Comparison of ENCODE assay signal across 32 cellular contexts in genomic region chr4:77199276-77199675, GRCh38.
"Had no signal": no experiment of that assay in that cellular context is flagged by ENCODE, and none has a peak within 500 bp of the region (broad histone marks: within the 10 kb centered on the region; RNA-seq: fewer than 3 reads in every experiment).

No MANE protein-coding gene starts in this region.

- H3K27ac Mint-ChIP-seq: activated B cell treated with CpG ODN at 0.5 μM for 24 hours; activated CD8-positive, alpha-beta memory T cell treated with anti-CD3 and anti-CD28 coated beads, Interleukin-2, amount 10 ng/mL, durations not matched to agents 7 days and 5 days; activated CD8-positive, alpha-beta T cell treated with anti-CD3 and anti-CD28 coated beads for 36 hours; activated naive CD4-positive, alpha-beta T cell treated with anti-CD3 and anti-CD28 coated beads for 36 hours; activated naive CD4-positive, alpha-beta T cell treated with anti-CD3 and anti-CD28 coated beads, Interleukin-2, amount 50 U/mL, for 24 hours; activated naive CD8-positive, alpha-beta T cell treated with anti-CD3 and anti-CD28 coated beads for 36 hours; activated T-helper 1 cell treated with anti-CD3 and anti-CD28 coated beads, Interleukin-12 subunit alpha, Interleukin-12 subunit beta, Interleukin-2, Interleukin-4 antibody, amounts not matched to agents 30 ng/mL and 10 ng/mL and 1 ng/mL, durations not matched to agents 14 hours and 24 hours and 36 hours; activated T-helper 2 cell treated with anti-CD3 and anti-CD28 coated beads, Interferon-gamma antibody, Interleukin-2, Interleukin-4, amounts not matched to agents 10 μg/mL and 5 μg/mL and 100 μg/mL, durations not matched to agents 14 hours and 24 hours and 36 hours; brain; endodermal cell; T-helper 17 cell; T-helper 2 cell treated with Interferon-gamma antibody and Interleukin-4, amounts not matched to agents 5 μg/mL and 100 μg/mL, for 36 hours had no signal

- H3K27me3 ChIP-seq: ascending aorta, dorsolateral prefrontal cortex, esophagus squamous epithelium, gastroesophageal sphincter had no signal

- H3K36me3 Mint-ChIP-seq: activated CD8-positive, alpha-beta memory T cell treated with anti-CD3 and anti-CD28 coated beads, Interleukin-2, amount 10 ng/mL, durations not matched to agents 7 days and 5 days; activated naive CD4-positive, alpha-beta T cell treated with anti-CD3 and anti-CD28 coated beads, Interleukin-2, amount 50 U/mL, for 24 hours; activated naive CD8-positive, alpha-beta T cell treated with anti-CD3 and anti-CD28 coated beads for 36 hours; brain had no signal

- DNase-seq: activated B cell treated with CpG ODN at 0.5 μM for 24 hours; activated CD4-positive, alpha-beta T cell treated with anti-CD3 and anti-CD28 coated beads for 48 hours; activated CD4-positive, alpha-beta T cell treated with anti-CD3 and anti-CD28 coated beads, Interleukin-2, amount 50 U/mL, for 1 hour; activated CD4-positive, alpha-beta T cell treated with anti-CD3 and anti-CD28 coated beads, Interleukin-2, amount 50 U/mL, for 48 hours; activated CD8-positive, alpha-beta memory T cell treated with anti-CD3 and anti-CD28 coated beads, Interleukin-2, amount 10 ng/mL, durations not matched to agents 7 days and 5 days; activated CD8-positive, alpha-beta memory T cell treated with anti-CD3 and anti-CD28 coated beads, Interleukin-2, amount 50 U/mL, for 4 hours; activated CD8-positive, alpha-beta T cell treated with anti-CD3 and anti-CD28 coated beads for 36 hours; activated effector memory CD4-positive, alpha-beta T cell treated with anti-CD3 and anti-CD28 coated beads, Interleukin-2, amount 50 U/mL, for 16 hours; activated naive CD4-positive, alpha-beta T cell treated with anti-CD3 and anti-CD28 coated beads for 36 hours; activated naive CD8-positive, alpha-beta T cell treated with anti-CD3 and anti-CD28 coated beads for 36 hours; activated T-cell treated with anti-CD3 and anti-CD28 coated beads, Interleukin-2, amount 50 U/mL, for 1 hour; activated T-cell treated with anti-CD3 and anti-CD28 coated beads, Interleukin-2, amount 50 U/mL, for 48 hours; cortex of kidney; dorsolateral prefrontal cortex; effector memory CD4-positive, alpha-beta T cell; endodermal cell; esophagus squamous epithelium; foreskin melanocyte; heart right ventricle; T-helper 1 cell; T-helper 17 cell; T1000; WERI-Rb-1 had no signal

- FAIRE-seq: colon had no signal

- H3K4me3 Mint-ChIP-seq: activated B cell treated with CpG ODN at 0.5 μM for 24 hours; activated CD8-positive, alpha-beta memory T cell treated with anti-CD3 and anti-CD28 coated beads, Interleukin-2, amount 10 ng/mL, durations not matched to agents 7 days and 5 days; activated CD8-positive, alpha-beta T cell treated with anti-CD3 and anti-CD28 coated beads for 36 hours; activated naive CD4-positive, alpha-beta T cell treated with anti-CD3 and anti-CD28 coated beads for 36 hours; activated naive CD4-positive, alpha-beta T cell treated with anti-CD3 and anti-CD28 coated beads, Interleukin-2, amount 50 U/mL, for 24 hours; activated naive CD8-positive, alpha-beta T cell treated with anti-CD3 and anti-CD28 coated beads for 36 hours; activated T-helper 1 cell treated with anti-CD3 and anti-CD28 coated beads, Interleukin-12 subunit alpha, Interleukin-12 subunit beta, Interleukin-2, Interleukin-4 antibody, amounts not matched to agents 30 ng/mL and 10 ng/mL and 1 ng/mL, durations not matched to agents 14 hours and 24 hours and 36 hours; brain; endodermal cell; T-helper 17 cell; T-helper 2 cell treated with Interferon-gamma antibody and Interleukin-4, amounts not matched to agents 5 μg/mL and 100 μg/mL, for 36 hours had no signal

- H3K9me3 Mint-ChIP-seq: activated B cell treated with CpG ODN at 0.5 μM for 24 hours; activated CD8-positive, alpha-beta T cell treated with anti-CD3 and anti-CD28 coated beads for 36 hours; activated naive CD4-positive, alpha-beta T cell treated with anti-CD3 and anti-CD28 coated beads for 36 hours; activated naive CD4-positive, alpha-beta T cell treated with anti-CD3 and anti-CD28 coated beads, Interleukin-2, amount 50 U/mL, for 24 hours; activated naive CD8-positive, alpha-beta T cell treated with anti-CD3 and anti-CD28 coated beads for 36 hours; activated T-helper 1 cell treated with anti-CD3 and anti-CD28 coated beads, Interleukin-12 subunit alpha, Interleukin-12 subunit beta, Interleukin-2, Interleukin-4 antibody, amounts not matched to agents 30 ng/mL and 10 ng/mL and 1 ng/mL, durations not matched to agents 14 hours and 24 hours and 36 hours; activated T-helper 2 cell treated with anti-CD3 and anti-CD28 coated beads, Interferon-gamma antibody, Interleukin-2, Interleukin-4, amounts not matched to agents 10 μg/mL and 5 μg/mL and 100 μg/mL, durations not matched to agents 14 hours and 24 hours and 36 hours; endodermal cell; T-helper 2 cell treated with Interferon-gamma antibody and Interleukin-4, amounts not matched to agents 5 μg/mL and 100 μg/mL, for 36 hours had no signal

- H3K4me3 ChIP-seq: ascending aorta, dorsolateral prefrontal cortex, esophagus squamous epithelium, gastroesophageal sphincter, heart right ventricle had no signal

- H3K27ac ChIP-seq: ascending aorta, dorsolateral prefrontal cortex, gastroesophageal sphincter, heart right ventricle, WERI-Rb-1 had no signal

- H3K36me3 ChIP-seq: ascending aorta, esophagus squamous epithelium, gastroesophageal sphincter, heart right ventricle, WERI-Rb-1 had no signal

- H3K27me3 Mint-ChIP-seq: activated B cell treated with CpG ODN at 0.5 μM for 24 hours; activated naive CD4-positive, alpha-beta T cell treated with anti-CD3 and anti-CD28 coated beads, Interleukin-2, amount 50 U/mL, for 24 hours; activated naive CD8-positive, alpha-beta T cell treated with anti-CD3 and anti-CD28 coated beads for 36 hours had no signal

- ATAC-seq: activated CD4-positive, CD25-positive, alpha-beta regulatory T cell treated with anti-CD3 and anti-CD28 coated beads, Interleukin-2, amount 50 U/mL, for 24 hours; activated CD8-positive, alpha-beta memory T cell treated with anti-CD3 and anti-CD28 coated beads, Interleukin-2, amount 10 ng/mL, durations not matched to agents 7 days and 5 days; activated CD8-positive, alpha-beta T cell treated with anti-CD3 and anti-CD28 coated beads for 36 hours; gastroesophageal sphincter; heart right ventricle; T-helper 17 cell had no signal

- H3K4me1 Mint-ChIP-seq: T-helper 17 cell had no signal
